In genomic region chr11:69950120-69950519, GRCh38 we compare ENCODE assay signal across 8 cellular contexts.
DNase-seq lines count a peak whose midpoint lies in the region; ATAC-seq, FAIRE-seq and TF ChIP-seq lines count a peak whose summit lies in the region.

No MANE protein-coding gene starts in this region.

- H4K91ac ChIP-seq in H9 (ENCODE audit: insufficient read length, low read depth, low read length), result no peak overlapping the region

- peaks cover 4 to 9% of the 10 kb centered on the region in 2 experiments; a peak in 3 of 5 replicates for H3K9me3 Mint-ChIP-seq in H9
- H3K9me3 Mint-ChIP-seq in activated CD4-positive, alpha-beta memory T cell treated with anti-CD3 and anti-CD28 coated beads for 36 hours, result peaks cover 2% of the 10 kb centered on the region

- no peaks in the 10 kb centered on the region for H3K79me1 ChIP-seq in H9 (ENCODE audit: insufficient read depth, low read depth, low read length, poor library complexity, severe bottlenecking)

- H2AFZ ChIP-seq in H9 (ENCODE audit: low read length), result no peak overlapping the region

- H3K4me1 Mint-ChIP-seq in H9, result peaks cover 22 to 25% of the 10 kb centered on the region in 2 experiments
- no peaks in the 10 kb centered on the region for H3K4me1 Mint-ChIP-seq in activated CD4-positive, alpha-beta memory T cell treated with anti-CD3 and anti-CD28 coated beads for 36 hours (ENCODE audit: low read depth)

- CTCF ChIA-PET in activated CD4-positive, alpha-beta memory T cell treated with anti-CD3 and anti-CD28 coated beads for 36 hours (lab: Charles Lee), result interaction anchor here (1.6 kb wide), 1 partner anchor 245 kb away, joined by 3 read pairs; no protein-coding TSS in a partner anchor

- no peaks in the 10 kb centered on the region for H4K20me1 ChIP-seq in H9 (ENCODE audit: control insufficient read depth, insufficient read depth, insufficient read length)

- TF ChIP-seq POLR2A in GM12892 (IDR thresholded peaks at IDR 0.05; ENCODE audit: low read depth, low read length), result no peak

- no peaks in the 10 kb centered on the region for H3K27me3 ChIP-seq in H9 (ENCODE audit: insufficient read depth, low read length)

- no peak overlapping the region for H3K9ac ChIP-seq in H9 (ENCODE audit: extremely low read depth, insufficient read length, low read length)

- DNase-seq in COR-L47 (lab: John Stamatoyannopoulos, UW) (peak; percentile 49), H9 (peak; percentile 85), left colon (no peak), T-helper 1 cell (no peak), GM12892 (ENCODE audit: insufficient read length) (no peak)
- peak; percentile 55 for DNase-seq in activated CD4-positive, alpha-beta memory T cell treated with anti-CD3 and anti-CD28 coated beads for 36 hours

- POLR2A ChIA-PET in activated CD4-positive, alpha-beta memory T cell treated with anti-CD3 and anti-CD28 coated beads for 36 hours (lab: Charles Lee), result no interaction called here

- no peak overlapping the region for H3K14ac ChIP-seq in H9 (ENCODE audit: insufficient read depth, low read length)

- H2BK12ac ChIP-seq in H9 (ENCODE audit: insufficient read length, low read depth, low read length), result no peak overlapping the region

- H3K36me3 Mint-ChIP-seq in H9 (ENCODE audit: insufficient read depth in 1 of 3, low read depth in 3 of 3), result peaks cover 0 to 3% (median 0%) of the 10 kb centered on the region in 3 experiments; a peak in 2 of 7 replicates
- no peaks in the 10 kb centered on the region for H3K36me3 Mint-ChIP-seq in activated CD4-positive, alpha-beta memory T cell treated with anti-CD3 and anti-CD28 coated beads for 36 hours

- no peak overlapping the region for H3K4me3 Mint-ChIP-seq in H9
- no peak overlapping the region for H3K4me3 Mint-ChIP-seq in activated CD4-positive, alpha-beta memory T cell treated with anti-CD3 and anti-CD28 coated beads for 36 hours

- H4K5ac ChIP-seq in H9 (ENCODE audit: insufficient read length, low read depth, low read length), result no peak overlapping the region

- ATAC-seq in left colon (peak; percentile 36), HG03354 (IDR thresholded peaks at IDR 0.05; ENCODE audit: poor library complexity, severe bottlenecking, unreplicated experiment) (no peak), HG03175 (IDR thresholded peaks at IDR 0.05; ENCODE audit: unreplicated experiment) (no peak)

- no peaks in the 10 kb centered on the region for H3K9me3 ChIP-seq in H9 (ENCODE audit: control insufficient read depth, low read depth, low read length)

- no peak overlapping the region for H4K8ac ChIP-seq in H9 (replicated peaks; ENCODE audit: insufficient read length, low read depth, low read length)

- H3T11ph ChIP-seq in H9 (ENCODE audit: low read length), result no peak overlapping the region

- H3K4me2 ChIP-seq in H9 (ENCODE audit: insufficient read depth, insufficient read length, low read length), result no peak overlapping the region

- no peak overlapping the region for H2BK15ac ChIP-seq in H9 (ENCODE audit: low read depth, low read length)

- TF ChIP-seq CTCF in H9 (conservative IDR thresholded peaks at IDR 0.05), result peak; percentile 97

- H2BK5ac ChIP-seq in H9 (ENCODE audit: insufficient read length, low read length), result no peak overlapping the region

- FAIRE-seq in GM12892 (lab: Jason Lieb, UNC), result no peak

- no peaks in the 10 kb centered on the region for H3K4me1 ChIP-seq in H9 (ENCODE audit: insufficient read depth, low read length)

- no peak overlapping the region for H2BK120ac ChIP-seq in H9 (ENCODE audit: low read depth, low read length, poor library complexity, severe bottlenecking)

- peaks cover 12% of the 10 kb centered on the region for H3K27me3 Mint-ChIP-seq in H9 (ENCODE audit: low read depth)
- peaks cover 8% of the 10 kb centered on the region for H3K27me3 Mint-ChIP-seq in activated CD4-positive, alpha-beta memory T cell treated with anti-CD3 and anti-CD28 coated beads for 36 hours

- H2AK5ac ChIP-seq in H9 (ENCODE audit: insufficient read length, low read length), result no peak overlapping the region

- no peaks in the 10 kb centered on the region for H3K23me2 ChIP-seq in H9 (ENCODE audit: insufficient read length, low read depth, low read length, poor library complexity, severe bottlenecking)

- H3K56ac ChIP-seq in H9 (ENCODE audit: insufficient read length, low read depth, low read length), result no peak overlapping the region

- H3K23ac ChIP-seq in H9 (ENCODE audit: insufficient read length, low read depth, low read length), result no peak overlapping the region

- intact Hi-C loops in activated CD4-positive, alpha-beta memory T cell treated with anti-CD3 and anti-CD28 coated beads for 36 hours (cut with micrococcal nuclease), result no loop called here
- intact Hi-C loops in left colon (cut with DNase I, micrococcal nuclease), result no loop called here

- H3K79me2 ChIP-seq in H9 (ENCODE audit: insufficient read depth, low read length), result no peaks in the 10 kb centered on the region

- no peak overlapping the region for H3K4ac ChIP-seq in H9 (ENCODE audit: low read depth, low read length)

- no peak overlapping the region for H3K27ac ChIP-seq in H9 (ENCODE audit: insufficient read length, low read depth, low read length)

- WGBS in H9 (ENCODE audit: extremely low coverage, insufficient read length, low lambda C conversion rate), result no CpG with 5 or more reads among the region's 8 CpGs

- no peak overlapping the region for H3K27ac Mint-ChIP-seq in H9
- H3K27ac Mint-ChIP-seq in activated CD4-positive, alpha-beta memory T cell treated with anti-CD3 and anti-CD28 coated beads for 36 hours, result no peak overlapping the region

- no peak overlapping the region for H2BK20ac ChIP-seq in H9 (ENCODE audit: low read depth, low read length, poor library complexity, severe bottlenecking)

- H3K18ac ChIP-seq in H9 (ENCODE audit: insufficient read length, low read depth, low read length), result no peak overlapping the region

Comparison
In these comparisons a context has a peak if more than half of its experiments do, and no peak if none do; other contexts are left out.
1. DNase-seq: peak in COR-L47 (single experiment), H9 (single experiment) and activated CD4-positive, alpha-beta memory T cell treated with anti-CD3 and anti-CD28 coated beads for 36 hours (single experiment); none in left colon (0 of 2), T-helper 1 cell (0 of 5) and GM12892 (single experiment).